Comparison of ENCODE assay signal across 34 cellular contexts in genomic region chr6:48706310-48706709, GRCh38.
"Had no signal": no experiment of that assay in that cellular context is flagged by ENCODE, and none has a peak within 500 bp of the region (broad histone marks: within the 10 kb centered on the region; RNA-seq: fewer than 3 reads in every experiment).

No MANE protein-coding gene starts in this region.

- H3K4me3 ChIP-seq: MG63 had no signal

- H3K27ac ChIP-seq: KMS-11 had no signal

- H3K9me3 ChIP-seq: MG63 had no signal

- H3K36me3 ChIP-seq: MG63 had no signal

- H3K4me2 ChIP-seq: KMS-11 had no signal

- DNase-seq: Karpas-422, Kasumi-1, MG63, MM.1S, MV-4-11, NCI-H1048, NCI-H1092, NCI-H1092 treated with DMSO at 0.1 percent for 48 hours, NCI-H1105, NCI-H1105 treated with DMSO at 0.1 percent for 48 hours, NCI-H1417, NCI-H1417 treated with DMSO at 0.1 percent for 48 hours, NCI-H1436, NCI-H1436 treated with DMSO at 0.1 percent for 48 hours, NCI-H146, NCI-H1694, NCI-H1694 treated with DMSO at 0.1 percent for 48 hours, NCI-H187, NCI-H187 treated with DMSO at 0.1 percent for 48 hours, NCI-H1930, NCI-H2029, NCI-H2029 treated with DMSO at 0.1 percent for 48 hours, NCI-H2081, NCI-H2081 treated with DMSO at 0.1 percent for 48 hours, NCI-H2107, NCI-H2171, NCI-H2171 treated with DMSO at 0.1 percent for 48 hours, NCI-H2227 treated with DMSO at 0.1 percent for 48 hours, NCI-H226, NCI-H446, NCI-H446 treated with DMSO at 0.1 percent for 48 hours, NCI-H510A, NCI-H510A treated with DMSO at 0.1 percent for 48 hours had no signal

- H3K27me3 ChIP-seq: MG63 had no signal

- H3K9ac ChIP-seq: KMS-11 had no signal
